12 cellular contexts compared by ENCODE assay signal in genomic region chr20:64076061-64076997, GRCh38. TPM values are rescaled to one million over a fixed set of nuclear protein-coding genes. Genes with fewer than 3 reads are reported as not detected.
A peak's percentile ranks its signal among the peaks of the same experiment; 100 is the strongest.
DNase-seq lines count a peak whose midpoint lies in the region; ATAC-seq and TF ChIP-seq lines count a peak whose summit lies in the region.
"Had no signal": no experiment of that assay in that cellular context is flagged by ENCODE, and none has a peak within 500 bp of the region (broad histone marks: within the 10 kb centered on the region; RNA-seq: fewer than 3 reads in every experiment).

No MANE protein-coding gene starts in this region.

- no peaks in the 10 kb centered on the region for H3K27me3 Mint-ChIP-seq in activated T-helper 1 cell treated with anti-CD3 and anti-CD28 coated beads, Interleukin-12 subunit alpha, Interleukin-12 subunit beta, Interleukin-2, Interleukin-4 antibody, amounts not matched to agents 30 ng/mL and 10 ng/mL and 1 ng/mL, durations not matched to agents 14 hours and 24 hours and 36 hours (ENCODE audit: insufficient read depth)

- no peak for DNase-seq in activated T-helper 1 cell treated with anti-CD3 and anti-CD28 coated beads, Interleukin-12 subunit alpha, Interleukin-12 subunit beta, Interleukin-2, Interleukin-4 antibody, amounts not matched to agents 30 ng/mL and 10 ng/mL and 1 ng/mL, durations not matched to agents 14 hours and 24 hours and 36 hours (ENCODE audit: low spot score)
- DNase-seq in NCI-H82 (lab: John Stamatoyannopoulos, UW) (no peak), 8988T (no peak)
- DNase-seq: activated CD8-positive, alpha-beta memory T cell treated with anti-CD3 and anti-CD28 coated beads, Interleukin-2, amount 50 U/mL, for 48 hours; body of pancreas; hippocampal formation had no signal

- H3K36me3 ChIP-seq in BLaER1: peaks cover 21% of the 10 kb centered on the region
- peaks cover 5 to 6% of the 10 kb centered on the region in 2 donors for H3K36me3 ChIP-seq in mucosa of rectum (ENCODE audit: control insufficient read depth in 2 of 2, insufficient read depth in 2 of 2, low read length in 2 of 2)
- peaks cover 0 to 43% of the 10 kb centered on the region in 2 donors for H3K36me3 ChIP-seq in gastroesophageal sphincter

- intact Hi-C loops in activated T-helper 1 cell treated with anti-CD3 and anti-CD28 coated beads, Interleukin-12 subunit alpha, Interleukin-12 subunit beta, Interleukin-2, Interleukin-4 antibody, amounts not matched to agents 30 ng/mL and 10 ng/mL and 1 ng/mL, durations not matched to agents 14 hours and 24 hours and 36 hours (cut with micrococcal nuclease): loop anchor here (5.0 kb wide), 4 partner anchors 39 to 859 kb away; partner anchors contain the start of genes C20orf204, DNAJC5, RTEL1 and YTHDF1

- peaks cover 90% of the 10 kb centered on the region for H3K4me1 ChIP-seq in BLaER1
- H3K4me1 ChIP-seq in mucosa of rectum (ENCODE audit: control insufficient read depth in 2 of 2, insufficient read depth in 2 of 2, low read length in 2 of 2): peaks cover 14 to 15% of the 10 kb centered on the region in 2 donors
- peaks cover 0 to 29% (median 16%) of the 10 kb centered on the region in 3 donors for H3K4me1 ChIP-seq in gastroesophageal sphincter

- no peaks in the 10 kb centered on the region for H3K9me3 Mint-ChIP-seq in activated T-helper 1 cell treated with anti-CD3 and anti-CD28 coated beads, Interleukin-12 subunit alpha, Interleukin-12 subunit beta, Interleukin-2, Interleukin-4 antibody, amounts not matched to agents 30 ng/mL and 10 ng/mL and 1 ng/mL, durations not matched to agents 14 hours and 24 hours and 36 hours

- H3K9ac ChIP-seq in BLaER1 (peak overlapping the region; percentile 92), mucosa of rectum (ENCODE audit: low read depth in 1 of 2, low read length in 2 of 2) (peak overlapping the region in 1 of 2 donors; percentile 14)

- no peak for TF ChIP-seq POLR2A in gastroesophageal sphincter (IDR thresholded peaks at IDR 0.05)

- H3K27ac Mint-ChIP-seq in activated T-helper 1 cell treated with anti-CD3 and anti-CD28 coated beads, Interleukin-12 subunit alpha, Interleukin-12 subunit beta, Interleukin-2, Interleukin-4 antibody, amounts not matched to agents 30 ng/mL and 10 ng/mL and 1 ng/mL, durations not matched to agents 14 hours and 24 hours and 36 hours: no peak overlapping the region

- peak overlapping the region; percentile 93 for H3K4me3 Mint-ChIP-seq in activated T-helper 1 cell treated with anti-CD3 and anti-CD28 coated beads, Interleukin-12 subunit alpha, Interleukin-12 subunit beta, Interleukin-2, Interleukin-4 antibody, amounts not matched to agents 30 ng/mL and 10 ng/mL and 1 ng/mL, durations not matched to agents 14 hours and 24 hours and 36 hours

- H4K20me1 ChIP-seq in BLaER1: peaks cover 29% of the 10 kb centered on the region

- H3K4me3 ChIP-seq in BLaER1 (peak overlapping the region; percentile 86), GM08714 (ENCODE audit: low read length) (peak overlapping the region; percentile 92; the same call in 1 of the 2 replicates), mucosa of rectum (ENCODE audit: low read length in 2 of 2) (peak overlapping the region in 1 of 2 donors; percentile 70), gastroesophageal sphincter (peak overlapping the region in 1 of 2 donors; percentile 78)
- H3K4me3 ChIP-seq: body of pancreas had no signal

- H3K27me3 ChIP-seq in BLaER1 (no peaks in the 10 kb centered on the region), mucosa of rectum (ENCODE audit: control insufficient read depth in 2 of 2, insufficient read depth in 2 of 2, low read length in 2 of 2) (peaks cover 0 to 3% of the 10 kb centered on the region in 2 donors), gastroesophageal sphincter (no peaks in the 10 kb centered on the region)
- H3K27me3 ChIP-seq: body of pancreas had no signal

- no peaks in the 10 kb centered on the region for H3K9me3 ChIP-seq in BLaER1
- no peaks in the 10 kb centered on the region for H3K9me3 ChIP-seq in mucosa of rectum (ENCODE audit: control insufficient read depth in 2 of 2, low read length in 2 of 2)
- no peaks in the 10 kb centered on the region for H3K9me3 ChIP-seq in gastroesophageal sphincter
- H3K9me3 ChIP-seq: body of pancreas had no signal

- peak overlapping the region; percentile 96 for H3K27ac ChIP-seq in BLaER1
- H3K27ac ChIP-seq in mucosa of rectum (ENCODE audit: low read depth in 2 of 2, low read length in 2 of 2): peak overlapping the region; percentile 34 to 79
- H3K27ac ChIP-seq in gastroesophageal sphincter: peak overlapping the region in 1 of 4 donors; percentile 21
- H3K27ac ChIP-seq: body of pancreas, C4-2B had no signal

- no peak for ATAC-seq in HG02938 (IDR thresholded peaks at IDR 0.05; ENCODE audit: unreplicated experiment)
- ATAC-seq in gastroesophageal sphincter: no peak
- ATAC-seq: body of pancreas had no signal

- TF ChIP-seq EP300 in gastroesophageal sphincter (IDR thresholded peaks at IDR 0.05): no peak

- WGBS in gastroesophageal sphincter (ENCODE audit: low coverage in 1 of 2), 2 donors: 90 to 94% methylated on average over 2 to 6 of the region's 22 CpGs

- peaks cover 14% of the 10 kb centered on the region for H3K4me1 Mint-ChIP-seq in activated T-helper 1 cell treated with anti-CD3 and anti-CD28 coated beads, Interleukin-12 subunit alpha, Interleukin-12 subunit beta, Interleukin-2, Interleukin-4 antibody, amounts not matched to agents 30 ng/mL and 10 ng/mL and 1 ng/mL, durations not matched to agents 14 hours and 24 hours and 36 hours (ENCODE audit: low read depth)

- H3K36me3 Mint-ChIP-seq in activated T-helper 1 cell treated with anti-CD3 and anti-CD28 coated beads, Interleukin-12 subunit alpha, Interleukin-12 subunit beta, Interleukin-2, Interleukin-4 antibody, amounts not matched to agents 30 ng/mL and 10 ng/mL and 1 ng/mL, durations not matched to agents 14 hours and 24 hours and 36 hours (ENCODE audit: low read depth): peaks cover 10% of the 10 kb centered on the region

- no peak for TF ChIP-seq CTCF in gastroesophageal sphincter (IDR thresholded peaks at IDR 0.05)

- H3K4me2 ChIP-seq in BLaER1: peak overlapping the region; percentile 99

RNA-seq across cellular contexts. Expression of gene RGS19, which starts 3.0 kb away (rescaled TPM):
- total RNA-seq in activated T-helper 1 cell treated with anti-CD3 and anti-CD28 coated beads, Interleukin-12 subunit alpha, Interleukin-12 subunit beta, Interleukin-2, Interleukin-4 antibody, amounts not matched to agents 30 ng/mL and 10 ng/mL and 1 ng/mL, durations not matched to agents 14 hours and 24 hours and 36 hours: 54.7 and 55.9 TPM in 2 replicates
- total RNA-seq in gastroesophageal sphincter: 10 to 100 TPM in 2 of 4 donors, 1 to 10 TPM in 2; 3.4 to 16.0 (median 10.5) TPM

RNA-seq across cellular contexts. Expression of gene OPRL1, which starts 3.6 kb away (rescaled TPM):
- total RNA-seq in activated T-helper 1 cell treated with anti-CD3 and anti-CD28 coated beads, Interleukin-12 subunit alpha, Interleukin-12 subunit beta, Interleukin-2, Interleukin-4 antibody, amounts not matched to agents 30 ng/mL and 10 ng/mL and 1 ng/mL, durations not matched to agents 14 hours and 24 hours and 36 hours: 0.16 and 0.20 TPM in 2 replicates
- total RNA-seq in gastroesophageal sphincter: 1 to 10 TPM in 1 of 4 donors, under 1 TPM in 3; 0.50 to 1.1 (median 0.66) TPM

RNA-seq across cellular contexts. Expression of gene LKAAEAR1, which starts 7.9 kb away (rescaled TPM):
- 0.31 and 0.39 TPM in 2 replicates for total RNA-seq in activated T-helper 1 cell treated with anti-CD3 and anti-CD28 coated beads, Interleukin-12 subunit alpha, Interleukin-12 subunit beta, Interleukin-2, Interleukin-4 antibody, amounts not matched to agents 30 ng/mL and 10 ng/mL and 1 ng/mL, durations not matched to agents 14 hours and 24 hours and 36 hours
- total RNA-seq in gastroesophageal sphincter: under 1 TPM in 1 of 4 donors, not detected in 3; 0.81 TPM

RNA-seq across cellular contexts. Expression of gene TCEA2, which starts 13.3 kb away (rescaled TPM):
- 33.8 TPM in 2 replicates for total RNA-seq in activated T-helper 1 cell treated with anti-CD3 and anti-CD28 coated beads, Interleukin-12 subunit alpha, Interleukin-12 subunit beta, Interleukin-2, Interleukin-4 antibody, amounts not matched to agents 30 ng/mL and 10 ng/mL and 1 ng/mL, durations not matched to agents 14 hours and 24 hours and 36 hours
- total RNA-seq in gastroesophageal sphincter: 10 to 100 TPM; 28.1 to 39.7 (median 33.6) TPM

RNA-seq across cellular contexts. Expression of gene SOX18, which starts 26.9 kb away (rescaled TPM):
- total RNA-seq in activated T-helper 1 cell treated with anti-CD3 and anti-CD28 coated beads, Interleukin-12 subunit alpha, Interleukin-12 subunit beta, Interleukin-2, Interleukin-4 antibody, amounts not matched to agents 30 ng/mL and 10 ng/mL and 1 ng/mL, durations not matched to agents 14 hours and 24 hours and 36 hours: 1.3 TPM in 2 replicates
- 10 to 100 TPM in 1 of 4 donors, 1 to 10 TPM in 3; 4.4 to 13.3 (median 7.1) TPM for total RNA-seq in gastroesophageal sphincter
